In the genomic region with DNA sequence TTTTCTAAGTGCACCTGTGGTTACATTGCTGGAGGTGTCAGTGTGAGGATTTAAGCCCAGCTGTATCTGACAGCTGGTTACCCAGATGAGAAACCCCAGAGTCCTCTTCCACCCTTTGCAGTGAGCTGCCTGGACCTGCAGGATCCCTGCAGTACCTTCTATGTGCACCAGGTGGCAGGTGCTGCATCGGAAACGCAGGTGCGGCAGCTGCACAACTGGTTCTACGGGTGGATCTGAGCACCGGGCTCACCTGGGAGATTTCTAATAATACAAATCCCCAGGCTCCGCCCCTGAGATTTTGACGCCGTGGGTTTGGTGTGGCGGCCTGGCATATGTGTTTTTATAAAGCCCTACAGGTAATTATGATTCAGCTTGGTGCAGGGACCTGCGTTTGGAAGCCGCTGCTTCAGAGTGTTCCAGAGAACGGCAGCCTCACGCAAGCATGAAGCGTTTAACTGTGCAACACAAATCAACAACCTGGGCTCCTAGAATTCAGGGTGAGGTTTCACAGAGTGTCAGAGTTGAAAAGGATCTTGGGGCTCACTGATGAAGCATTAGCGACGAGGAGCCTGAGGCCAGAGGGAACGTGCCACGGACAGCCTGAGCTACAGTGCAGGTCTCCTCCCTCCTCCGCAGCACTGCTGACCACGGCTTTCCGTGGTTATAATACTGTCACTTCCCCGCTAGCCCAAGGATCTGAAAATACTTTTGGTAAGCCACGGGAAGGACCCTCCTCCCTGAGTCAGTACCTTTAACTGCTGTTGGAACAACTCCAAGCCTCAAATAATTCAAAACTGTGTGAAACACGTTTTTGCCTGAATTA, we compare ENCODE assay signal across 7 cellular contexts.
A peak's percentile ranks its signal among the peaks of the same experiment; 100 is the strongest.
DNase-seq lines count a peak whose midpoint lies in the region; ATAC-seq, FAIRE-seq and TF ChIP-seq lines count a peak whose summit lies in the region.

No MANE protein-coding gene starts in this region.

- peaks cover 3% of the 10 kb centered on the region for H3K4me1 Mint-ChIP-seq in T-helper 2 cell treated with Interferon-gamma antibody and Interleukin-4, amounts not matched to agents 5 μg/mL and 100 μg/mL, for 36 hours (ENCODE audit: low read depth)

- in situ Hi-C loops in GM13976 (cut with MboI; ENCODE audit: low sequenced_read_pairs, unreplicated experiment) (no loop called here), astrocyte of the cerebellum (cut with HindIII; ENCODE audit: low sequenced_read_pairs) (no loop called here)

- H3K36me3 Mint-ChIP-seq in T-helper 2 cell treated with Interferon-gamma antibody and Interleukin-4, amounts not matched to agents 5 μg/mL and 100 μg/mL, for 36 hours (ENCODE audit: low read depth), result no peaks in the 10 kb centered on the region

- no peak overlapping the region for H3K4me3 Mint-ChIP-seq in T-helper 2 cell treated with Interferon-gamma antibody and Interleukin-4, amounts not matched to agents 5 μg/mL and 100 μg/mL, for 36 hours

- H3K27me3 Mint-ChIP-seq in T-helper 2 cell treated with Interferon-gamma antibody and Interleukin-4, amounts not matched to agents 5 μg/mL and 100 μg/mL, for 36 hours (ENCODE audit: low read depth), result peaks cover 25% of the 10 kb centered on the region

- TF ChIP-seq CTCF in GM13976 (IDR thresholded peaks at IDR 0.05; ENCODE audit: borderline replicate concordance, control extremely low read depth, extremely low read depth, insufficient read depth, missing control alignments) (peak; percentile 92), astrocyte of the cerebellum (IDR thresholded peaks at IDR 0.05; ENCODE audit: low read depth, low read length, missing control alignments) (peak; percentile 81)

- H3K4me3 ChIP-seq in astrocyte of the cerebellum (ENCODE audit: low read depth, low read length), result no peak overlapping the region

- H3K27ac Mint-ChIP-seq in T-helper 2 cell treated with Interferon-gamma antibody and Interleukin-4, amounts not matched to agents 5 μg/mL and 100 μg/mL, for 36 hours, result no peak overlapping the region

- peak; percentile 56 for FAIRE-seq in islet of Langerhans (lab: Jason Lieb, UNC)

- H3K9me3 Mint-ChIP-seq in T-helper 2 cell treated with Interferon-gamma antibody and Interleukin-4, amounts not matched to agents 5 μg/mL and 100 μg/mL, for 36 hours, result no peaks in the 10 kb centered on the region

- peak; percentile 79 for DNase-seq in GM13976 (ENCODE audit: low spot score)
- peak; percentile 82 to 95 (median 88) for DNase-seq in NCI-H1417 (lab: John Stamatoyannopoulos, UW)
- DNase-seq in T-helper 2 cell treated with Interferon-gamma antibody and Interleukin-4, amounts not matched to agents 5 μg/mL and 100 μg/mL, for 36 hours (ENCODE audit: low spot score), result peak; percentile 53
- peak; percentile 12 for DNase-seq in astrocyte of the cerebellum (ENCODE audit: low read depth)
- peak; percentile 73 for DNase-seq in stimulated activated CD4-positive, alpha-beta T cell treated with anti-CD3 and anti-CD28 coated beads, Interleukin-4, amount 100 ng/mL, for 1 hour

- peak; percentile 85 for ATAC-seq in HG02763 (IDR thresholded peaks at IDR 0.05; ENCODE audit: unreplicated experiment)

Comparison
In these comparisons a context has a peak if more than half of its experiments do, and no peak if none do; other contexts are left out.
1. DNase-seq: peak in every context shown above with its lines; median percentile 88 in NCI-H1417; 79 in GM13976; 73 in stimulated activated CD4-positive, alpha-beta T cell treated with anti-CD3 and anti-CD28 coated beads, Interleukin-4, amount 100 ng/mL, for 1 hour; 53 in T-helper 2 cell treated with Interferon-gamma antibody and Interleukin-4, amounts not matched to agents 5 μg/mL and 100 μg/mL, for 36 hours; 12 in astrocyte of the cerebellum.